ENCODE assay signal across 23 cellular contexts in the genomic region with DNA sequence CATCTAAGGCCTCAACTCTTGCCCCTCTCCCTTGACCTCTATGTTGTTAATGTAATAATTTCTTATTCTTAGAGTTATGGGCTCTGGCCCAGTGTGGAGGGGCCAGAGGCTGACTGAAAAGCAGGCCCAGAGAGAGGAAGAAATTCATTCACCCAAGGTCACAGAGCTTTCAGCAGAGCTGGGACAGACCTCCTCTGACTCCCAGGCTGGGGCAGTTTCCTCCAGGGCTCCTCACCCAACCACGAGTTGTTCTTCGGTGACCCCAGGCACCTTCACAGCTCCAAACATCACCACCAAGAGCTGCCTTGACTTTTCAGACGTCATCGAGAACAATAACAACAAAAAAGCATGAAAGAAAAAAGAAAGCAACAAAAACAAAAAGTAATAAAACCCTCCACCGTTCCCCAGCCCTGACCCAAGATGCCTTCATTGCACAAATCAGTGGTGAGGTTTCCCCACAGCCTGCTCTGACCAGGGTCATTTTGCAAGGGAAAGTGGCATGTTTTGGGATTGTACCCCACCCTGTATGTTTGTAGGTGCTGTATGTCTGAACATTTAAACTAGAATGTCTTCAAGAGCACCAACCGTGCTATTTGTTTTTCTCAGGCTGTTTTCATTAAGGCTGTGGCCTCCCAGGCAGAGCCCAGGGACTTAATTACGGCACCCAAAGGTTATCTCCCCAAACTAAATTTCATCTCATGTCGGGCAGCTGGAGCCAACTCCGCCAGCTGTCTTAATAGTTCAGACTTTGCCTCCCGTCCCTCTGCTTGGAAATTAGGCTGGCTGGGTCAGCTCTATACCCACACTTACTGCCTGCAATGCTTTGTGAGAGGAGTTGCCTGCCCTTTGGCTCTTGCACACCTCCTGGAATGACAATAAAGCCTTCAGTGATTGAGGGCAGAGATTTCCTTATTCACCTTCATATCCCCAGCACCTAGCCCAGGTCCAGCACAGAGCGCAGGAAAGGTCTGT.
A peak's percentile ranks its signal among the peaks of the same experiment; 100 is the strongest.
DNase-seq lines count a peak whose midpoint lies in the region; ATAC-seq and FAIRE-seq lines count a peak whose summit lies in the region.
"Had no signal": no experiment of that assay in that cellular context is flagged by ENCODE, and none has a peak within 500 bp of the region (broad histone marks: within the 10 kb centered on the region; RNA-seq: fewer than 3 reads in every experiment).

No MANE protein-coding gene starts in this region.

- H3K9me3 ChIP-seq in small intestine (ENCODE audit: control insufficient read depth, low read depth) = no peaks in the 10 kb centered on the region
- H3K9me3 ChIP-seq: Caco-2, SJCRH30 had no signal

- no peak overlapping the region for H3K4me3 ChIP-seq in small intestine (ENCODE audit: low read depth in 1 of 2, low read length in 2 of 2)
- H3K4me3 ChIP-seq: BLaER1 treated with 17β-estradiol and CSF1 and Interleukin-3, amounts not matched to agents 10 nM and 100 nM; K562; SJCRH30 had no signal

- no peaks in the 10 kb centered on the region for H3K36me3 ChIP-seq in small intestine (ENCODE audit: control insufficient read depth in 2 of 2, insufficient read depth in 2 of 2, low read length in 2 of 2)
- H3K36me3 ChIP-seq: BLaER1 treated with 17β-estradiol and CSF1 and Interleukin-3, amounts not matched to agents 10 nM and 100 nM; SJCRH30 had no signal

- H3K4me1 ChIP-seq in small intestine (ENCODE audit: control insufficient read depth in 2 of 2, insufficient read depth in 1 of 2, low read depth in 1 of 2, low read length in 1 of 2) = no peaks in the 10 kb centered on the region
- H3K4me1 ChIP-seq: Caco-2, SJCRH30 had no signal

- WGBS in small intestine, 3 donors = 31 to 64% (median 49%) methylated on average over 11 of the region's 11 CpGs

- peaks cover 0 to 4% of the 10 kb centered on the region in 2 donors for H3K27me3 ChIP-seq in small intestine (ENCODE audit: control insufficient read depth in 2 of 2, insufficient read depth in 2 of 2, low read length in 2 of 2)
- H3K27me3 ChIP-seq: BLaER1 treated with 17β-estradiol and CSF1 and Interleukin-3, amounts not matched to agents 10 nM and 100 nM had no signal

- DNase-seq in DMS 273 (lab: John Stamatoyannopoulos, UW; ENCODE audit: unreplicated experiment) (peak; percentile 61), DMS 273 treated with DMSO at 0.1 percent for 48 hours (lab: John Stamatoyannopoulos, UW) (no peak), SKM-1 (lab: John Stamatoyannopoulos, UW; ENCODE audit: unreplicated experiment) (peak; percentile 26), left lobe of liver (ENCODE audit: low spot score) (no peak), small intestine (peak; percentile 80), NCI-H226 (no peak), NCI-H524 treated with DMSO at 0.1 percent for 48 hours (lab: John Stamatoyannopoulos, UW) (no peak), SW480 (ENCODE audit: low spot score) (no peak)
- DNase-seq: Caco-2; DMS79; NCI-H1092; NCI-H2227 treated with DMSO at 0.1 percent for 48 hours; NCI-H526 treated with DMSO at 0.1 percent for 48 hours; NK-92 treated with Interleukin-12 subunit alpha and Interleukin-12 subunit beta, amount 100 ng/mL, for 24 hours; OCI-M1 had no signal

- no peak overlapping the region for H3K27ac ChIP-seq in small intestine (ENCODE audit: low read depth in 1 of 2, low read length in 1 of 2)
- H3K27ac ChIP-seq: 22Rv1; BLaER1 treated with 17β-estradiol and CSF1 and Interleukin-3, amounts not matched to agents 10 nM and 100 nM; RWPE1; SJCRH30 had no signal

- peak; percentile 33 for ATAC-seq in left lobe of liver
- ATAC-seq: K562 had no signal

- no peak for FAIRE-seq in small intestine (lab: Jason Lieb, UNC)
- FAIRE-seq: G401.6, GM12892, H1, K562 had no signal

Comparison
In these comparisons a context has a peak if more than half of its experiments do, and no peak if none do; other contexts are left out.
1. DNase-seq: peak in DMS 273 (single experiment), SKM-1 (single experiment) and small intestine (single experiment); none in DMS 273 treated with DMSO at 0.1 percent for 48 hours (single experiment), left lobe of liver (single experiment), NCI-H226 (single experiment), NCI-H524 treated with DMSO at 0.1 percent for 48 hours (single experiment) and SW480 (single experiment).